ENCODE assay signal across 1 cellular context in genomic region chr19:1046117-1046626, GRCh38.
TF ChIP-seq lines count a peak whose summit lies in the region.

No MANE protein-coding gene starts in this region.

TF ChIP-seq in HCT116, 20 proteins besides CTCF, POLR2A, EP300 and RAD21 (continued from another document):
- TF ChIP-seq POLR2AphosphoS5 (IDR thresholded peaks at IDR 0.05; ENCODE audit: low read depth, low read length): no peak
- no peak for TF ChIP-seq REST (IDR thresholded peaks at IDR 0.05; ENCODE audit: low read depth)
- no peak for TF ChIP-seq ZBTB33 (IDR thresholded peaks at IDR 0.05; ENCODE audit: extremely low read depth, insufficient replicate concordance, low read length)
TF ChIP-seq in HCT116: peak in this region for 0.
